Comparison of ENCODE assay signal across 12 cellular contexts in genomic region chr12:106112094-106112822, GRCh38. TPM values are rescaled to one million over a fixed set of nuclear protein-coding genes. Genes with fewer than 3 reads are reported as not detected.
DNase-seq lines count a peak whose midpoint lies in the region; ATAC-seq and TF ChIP-seq lines count a peak whose summit lies in the region.
"Had no signal": no experiment of that assay in that cellular context is flagged by ENCODE, and none has a peak within 500 bp of the region (broad histone marks: within the 10 kb centered on the region; RNA-seq: fewer than 3 reads in every experiment).

No MANE protein-coding gene starts in this region.

- H3K4me3 Mint-ChIP-seq in WTC11 = no peak overlapping the region
- H3K4me3 Mint-ChIP-seq: activated CD4-positive, alpha-beta T cell treated with anti-CD3 and anti-CD28 coated beads, Interleukin-2, amount 10 ng/mL, durations not matched to agents 7 days and 5 days; stimulated activated memory B cell treated with anti-CD40 and anti-IgM and Interleukin-4, amounts not matched to agents 10 μg/mL and 1 μg/mL and 100 μg/mL, for 72 hours had no signal

- H3K4me1 Mint-ChIP-seq in WTC11 = peaks cover 88% of the 10 kb centered on the region
- H3K4me1 Mint-ChIP-seq: activated CD4-positive, alpha-beta T cell treated with anti-CD3 and anti-CD28 coated beads, Interleukin-2, amount 10 ng/mL, durations not matched to agents 7 days and 5 days had no signal

- no peak overlapping the region for H3K4me3 ChIP-seq in tibial artery

- TF ChIP-seq CTCF in WTC11 (IDR thresholded peaks at IDR 0.05) (no peak), tibial artery (IDR thresholded peaks at IDR 0.05) (no peak)

- peak; percentile 15 for DNase-seq in DMS 273 (lab: John Stamatoyannopoulos, UW; ENCODE audit: unreplicated experiment)
- DNase-seq in DMS 273 treated with DMSO at 0.1 percent for 48 hours (lab: John Stamatoyannopoulos, UW) = no peak
- no peak for DNase-seq in WTC11 (ENCODE audit: low spot score)
- no peak for DNase-seq in tibial artery
- DNase-seq in kidney glomerular epithelial cell (lab: John Stamatoyannopoulos, UW) = no peak
- DNase-seq: activated CD4-positive, alpha-beta T cell treated with anti-CD3 and anti-CD28 coated beads, Interleukin-2, amount 10 ng/mL, durations not matched to agents 7 days and 5 days; NCI-H510A had no signal

- H3K9me3 Mint-ChIP-seq in WTC11 = no peaks in the 10 kb centered on the region
- H3K9me3 Mint-ChIP-seq: activated CD4-positive, alpha-beta T cell treated with anti-CD3 and anti-CD28 coated beads, Interleukin-2, amount 10 ng/mL, durations not matched to agents 7 days and 5 days; stimulated activated memory B cell treated with anti-CD40 and anti-IgM and Interleukin-4, amounts not matched to agents 10 μg/mL and 1 μg/mL and 100 μg/mL, for 72 hours had no signal

- ATAC-seq in WTC11 (peak; percentile 6; the same call in 1 of the 2 replicates), HG02623 (IDR thresholded peaks at IDR 0.05; ENCODE audit: unreplicated experiment) (no peak), GM18502 (IDR thresholded peaks at IDR 0.05; ENCODE audit: poor library complexity, unreplicated experiment) (no peak)

- no peak overlapping the region for H3K27ac Mint-ChIP-seq in WTC11
- H3K27ac Mint-ChIP-seq: activated CD4-positive, alpha-beta T cell treated with anti-CD3 and anti-CD28 coated beads, Interleukin-2, amount 10 ng/mL, durations not matched to agents 7 days and 5 days; stimulated activated memory B cell treated with anti-CD40 and anti-IgM and Interleukin-4, amounts not matched to agents 10 μg/mL and 1 μg/mL and 100 μg/mL, for 72 hours had no signal

- CTCF ChIA-PET in WTC11 (lab: Charles Lee) = interaction anchor here (1.4 to 2.7 kb wide), 2 partner anchors 21 to 24 kb away, joined by 6 to 8 read pairs; no protein-coding TSS in a partner anchor

- no peaks in the 10 kb centered on the region for H3K36me3 Mint-ChIP-seq in WTC11
- H3K36me3 Mint-ChIP-seq: stimulated activated memory B cell treated with anti-CD40 and anti-IgM and Interleukin-4, amounts not matched to agents 10 μg/mL and 1 μg/mL and 100 μg/mL, for 72 hours had no signal

- H3K9me3 ChIP-seq in tibial artery = no peaks in the 10 kb centered on the region

- H3K27ac ChIP-seq in layer of hippocampus (ENCODE audit: low read depth, low read length) (peak overlapping the region; percentile 49), tibial artery (peak overlapping the region; percentile 82 to 87)
- H3K27ac ChIP-seq: 22Rv1 had no signal

- POLR2A ChIA-PET in WTC11 (lab: Charles Lee) = interaction anchor here (1.4 kb wide), 1 partner anchor 27 kb away, joined by 4 read pairs; no protein-coding TSS in a partner anchor

- intact Hi-C loops in tibial artery (cut with DNase I; ENCODE audit: low total_unique reads) = no loop called here

- H3K27me3 Mint-ChIP-seq in WTC11 (ENCODE audit: low read depth) = no peaks in the 10 kb centered on the region; the same call in 1 of the 2 replicates

- H3K27me3 ChIP-seq in layer of hippocampus (ENCODE audit: control insufficient read depth, insufficient read depth, low read length) (no peaks in the 10 kb centered on the region), tibial artery (no peaks in the 10 kb centered on the region)

- H3K36me3 ChIP-seq in tibial artery = no peaks in the 10 kb centered on the region

- H3K4me1 ChIP-seq in tibial artery = peaks cover 14 to 100% (median 84%) of the 10 kb centered on the region in 4 donors

TF ChIP-seq in WTC11, 78 proteins besides CTCF, POLR2A, EP300 and RAD21:
- TF ChIP-seq E2F5 (CRISPR knock-in tag; IDR thresholded peaks at IDR 0.05) (no peak), TP53 (CRISPR knock-in tag; IDR thresholded peaks at IDR 0.05) (no peak), SMAD3 (CRISPR knock-in tag; IDR thresholded peaks at IDR 0.05; ENCODE audit: borderline replicate concordance) (no peak), ZBTB21 (CRISPR knock-in tag; IDR thresholded peaks at IDR 0.05; ENCODE audit: borderline replicate concordance) (no peak), ZNF219 (CRISPR knock-in tag; IDR thresholded peaks at IDR 0.05; ENCODE audit: borderline replicate concordance) (no peak), ZNF121 (CRISPR knock-in tag; IDR thresholded peaks at IDR 0.05) (no peak), MXD4 (CRISPR knock-in tag; IDR thresholded peaks at IDR 0.05; ENCODE audit: borderline replicate concordance) (no peak), TEAD4 (CRISPR knock-in tag; IDR thresholded peaks at IDR 0.05) (no peak), FOXK1 (CRISPR knock-in tag; IDR thresholded peaks at IDR 0.05) (no peak), ZNF396 (CRISPR knock-in tag; IDR thresholded peaks at IDR 0.05; ENCODE audit: borderline replicate concordance) (no peak), PRDM15 (CRISPR knock-in tag; IDR thresholded peaks at IDR 0.05) (no peak)
TF ChIP-seq in WTC11: peak in this region for 0.

RNA-seq across cellular contexts. Expression of gene NUAK1, which starts 26.5 kb away (rescaled TPM):
- 10.3 to 15.9 TPM (median 12.3 TPM) in 3 replicates for total RNA-seq in WTC11 (2021)
- total RNA-seq: activated CD4-positive, alpha-beta T cell treated with anti-CD3 and anti-CD28 coated beads, Interleukin-2, amount 10 ng/mL, durations not matched to agents 7 days and 5 days had no signal
